ENCODE assay signal across 17 cellular contexts in the genomic region with DNA sequence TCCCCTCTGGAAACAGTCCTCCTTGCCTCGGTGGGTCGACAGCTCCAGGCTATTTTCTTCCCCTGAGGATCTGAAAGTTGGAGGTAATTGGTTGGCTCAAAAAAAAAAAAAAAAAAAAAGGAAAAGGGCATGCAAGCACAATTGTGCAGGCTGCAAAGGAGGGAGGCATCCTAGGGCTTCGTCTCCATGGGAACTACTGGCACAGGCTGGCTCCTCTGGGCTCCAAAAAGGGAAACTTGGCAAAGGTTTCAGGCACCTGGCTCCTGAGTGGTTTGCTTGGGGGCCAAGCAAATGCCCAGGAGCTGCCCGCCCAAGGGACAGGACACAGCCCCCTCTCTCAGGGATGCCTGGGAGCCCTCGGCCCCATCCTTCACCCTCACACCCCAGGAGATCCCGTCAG. TPM values are rescaled to one million over a fixed set of nuclear protein-coding genes. Genes with fewer than 3 reads are reported as not detected.
DNase-seq lines count a peak whose midpoint lies in the region; ATAC-seq and TF ChIP-seq lines count a peak whose summit lies in the region.
"Had no signal": no experiment of that assay in that cellular context is flagged by ENCODE, and none has a peak within 500 bp of the region (broad histone marks: within the 10 kb centered on the region; RNA-seq: fewer than 3 reads in every experiment).

No MANE protein-coding gene starts in this region.

- H3K27ac Mint-ChIP-seq in brain, result peak overlapping the region; percentile 88 to 99 (median 94)
- H3K27ac Mint-ChIP-seq: activated naive CD4-positive, alpha-beta T cell treated with anti-CD3 and anti-CD28 coated beads, Interleukin-2, amount 50 U/mL, for 72 hours; memory B cell; stimulated activated naive CD8-positive, alpha-beta T cell treated with anti-CD3 and anti-CD28 coated beads, Interleukin-15, Interleukin-2, amounts not matched to agents 100 ng/mL and 50 ng/mL, for 24 hours had no signal

- peak overlapping the region; percentile 22 to 90 (median 79) for H3K4me3 Mint-ChIP-seq in brain
- H3K4me3 Mint-ChIP-seq: memory B cell; stimulated activated naive CD8-positive, alpha-beta T cell treated with anti-CD3 and anti-CD28 coated beads, Interleukin-15, Interleukin-2, amounts not matched to agents 100 ng/mL and 50 ng/mL, for 24 hours had no signal

- peaks cover 6% of the 10 kb centered on the region for H3K36me3 Mint-ChIP-seq in brain
- H3K36me3 Mint-ChIP-seq: memory B cell had no signal

- DNase-seq in DMS79 treated with DMSO at 0.1 percent for 48 hours (lab: John Stamatoyannopoulos, UW) (peak; percentile 93), NCI-H2081 treated with DMSO at 0.1 percent for 48 hours (lab: John Stamatoyannopoulos, UW) (peak; percentile 60), occipital lobe (lab: John Stamatoyannopoulos, UW) (peak; percentile 61), COLO829 (ENCODE audit: low spot score) (no peak), NCI-H1930 (lab: John Stamatoyannopoulos, UW) (no peak), AG08396 (ENCODE audit: low spot score) (no peak)
- DNase-seq: activated CD4-positive, alpha-beta T cell treated with anti-CD3 and anti-CD28 coated beads for 48 hours; foreskin fibroblast; SIG-M5; T-helper 9 cell had no signal

- H3K4me1 Mint-ChIP-seq in brain, result peaks cover 63% of the 10 kb centered on the region

- ATAC-seq in GM19455 (IDR thresholded peaks at IDR 0.05; ENCODE audit: unreplicated experiment), result no peak
- ATAC-seq: activated naive CD4-positive, alpha-beta T cell treated with anti-CD3 and anti-CD28 coated beads, Interleukin-2, amount 50 U/mL, for 72 hours; GM12878; HCT116 had no signal

- no peak for TF ChIP-seq CTCF in brain (conservative IDR thresholded peaks at IDR 0.05)

- H3K27me3 Mint-ChIP-seq in brain, result peaks cover 3% of the 10 kb centered on the region
- H3K27me3 Mint-ChIP-seq: stimulated activated naive CD8-positive, alpha-beta T cell treated with anti-CD3 and anti-CD28 coated beads, Interleukin-15, Interleukin-2, amounts not matched to agents 100 ng/mL and 50 ng/mL, for 24 hours had no signal

- peaks cover 4 to 9% (median 7%) of the 10 kb centered on the region in 5 experiments for H3K9me3 Mint-ChIP-seq in brain

RNA-seq across cellular contexts. Expression of gene KCNIP3, which starts 1.1 kb away (rescaled TPM):
- 29.5 TPM for polyA plus RNA-seq in brain (ENCODE audit: insufficient read depth, low read depth, low replicate concordance)
- total RNA-seq in occipital lobe, result 6.9 TPM
- total RNA-seq: activated naive CD4-positive, alpha-beta T cell treated with anti-CD3 and anti-CD28 coated beads, Interleukin-2, amount 50 U/mL, for 72 hours; GM12878 had no signal
- polyA plus RNA-seq: GM12878 had no signal

RNA-seq across cellular contexts. Expression of gene PROM2, which starts 21.8 kb away (rescaled TPM):
- polyA plus RNA-seq in brain (ENCODE audit: insufficient read depth, low read depth, low replicate concordance), result 1.7 TPM
- total RNA-seq in occipital lobe, result 1.2 TPM
- total RNA-seq: GM12878 had no signal

Comparison
In these comparisons a context has a peak if more than half of its experiments do, and no peak if none do; other contexts are left out.
1. DNase-seq: peak in DMS79 treated with DMSO at 0.1 percent for 48 hours (single experiment), NCI-H2081 treated with DMSO at 0.1 percent for 48 hours (single experiment) and occipital lobe (single experiment); none in COLO829 (single experiment), NCI-H1930 (0 of 2) and AG08396 (single experiment).